In the genomic region with DNA sequence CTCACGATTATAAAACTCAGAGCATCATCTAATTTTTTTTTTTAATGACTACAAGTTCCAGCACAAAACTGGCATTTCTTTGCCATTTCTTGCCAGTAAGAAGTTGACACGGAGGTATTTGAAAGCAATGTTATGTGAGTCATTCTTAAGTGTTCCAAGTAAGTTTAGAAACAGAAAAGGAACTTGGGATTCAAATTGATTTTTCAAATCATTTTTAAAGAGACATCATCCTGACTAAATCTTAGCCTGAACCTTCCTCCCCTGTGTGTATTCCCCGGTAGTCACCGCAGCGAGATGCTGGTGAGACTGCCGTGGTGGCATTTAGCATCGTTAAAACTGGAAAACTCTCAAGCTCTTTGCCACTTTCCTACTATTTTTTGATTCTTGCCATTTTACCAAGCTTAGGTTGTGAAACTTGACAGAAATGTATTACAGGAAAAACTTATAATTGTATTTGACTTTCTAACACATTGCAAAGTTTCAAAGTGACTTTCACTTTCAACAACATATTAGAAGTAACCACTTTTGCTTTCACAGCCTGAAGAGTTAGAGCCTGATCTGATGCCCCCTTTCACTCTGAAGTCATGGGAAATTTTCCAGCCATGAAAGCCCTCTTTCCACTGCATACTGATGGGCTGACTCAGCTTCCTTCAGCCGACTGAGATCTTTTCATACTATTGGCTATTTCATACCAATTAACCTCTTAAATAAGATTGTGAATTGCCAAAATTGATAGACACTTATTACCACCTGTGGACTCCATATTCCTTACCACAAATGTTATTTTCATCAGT, we compare ENCODE assay signal across 8 cellular contexts.
DNase-seq lines count a peak whose midpoint lies in the region; ATAC-seq lines count a peak whose summit lies in the region.

No MANE protein-coding gene starts in this region.

- ATAC-seq in Right ventricle myocardium inferior (peak; percentile 65), HG03159 (IDR thresholded peaks at IDR 0.05; ENCODE audit: unreplicated experiment) (peak; percentile 85), Right ventricle myocardium superior (ENCODE audit: poor library complexity) (peak; percentile 53)
- peak; percentile 87 for ATAC-seq in activated CD8-positive, alpha-beta T cell treated with anti-CD3 and anti-CD28 coated beads, Interleukin-2, amount 10 ng/mL, durations not matched to agents 7 days and 5 days

- peaks cover 20% of the 10 kb centered on the region for H3K4me1 Mint-ChIP-seq in activated CD8-positive, alpha-beta T cell treated with anti-CD3 and anti-CD28 coated beads, Interleukin-2, amount 10 ng/mL, durations not matched to agents 7 days and 5 days (ENCODE audit: low read depth)

- intact Hi-C loops in Right ventricle myocardium inferior (cut with DNase I) (no loop called here), cardiac septum (cut with DNase I) (no loop called here), Right ventricle myocardium superior (cut with DNase I) (no loop called here)

- POLR2A ChIA-PET in activated CD8-positive, alpha-beta T cell treated with anti-CD3 and anti-CD28 coated beads, Interleukin-2, amount 10 ng/mL, durations not matched to agents 7 days and 5 days (lab: Charles Lee) = no interaction called here

- H3K27ac Mint-ChIP-seq in activated CD8-positive, alpha-beta T cell treated with anti-CD3 and anti-CD28 coated beads, Interleukin-2, amount 10 ng/mL, durations not matched to agents 7 days and 5 days = peak overlapping the region; percentile 90

- H3K9me3 Mint-ChIP-seq in activated CD8-positive, alpha-beta T cell treated with anti-CD3 and anti-CD28 coated beads, Interleukin-2, amount 10 ng/mL, durations not matched to agents 7 days and 5 days (ENCODE audit: insufficient read depth) = no peaks in the 10 kb centered on the region

- peaks cover 36% of the 10 kb centered on the region for H3K36me3 Mint-ChIP-seq in activated CD8-positive, alpha-beta T cell treated with anti-CD3 and anti-CD28 coated beads, Interleukin-2, amount 10 ng/mL, durations not matched to agents 7 days and 5 days (ENCODE audit: low read depth)

- CTCF ChIA-PET in activated CD8-positive, alpha-beta T cell treated with anti-CD3 and anti-CD28 coated beads, Interleukin-2, amount 10 ng/mL, durations not matched to agents 7 days and 5 days (lab: Charles Lee) = interaction anchor here (0.8 to 1.8 kb wide), 4 partner anchors 11 to 169 kb away, joined by 3 to 11 read pairs (median 3); no protein-coding TSS in a partner anchor

- peak overlapping the region; percentile 78 for H3K4me3 Mint-ChIP-seq in activated CD8-positive, alpha-beta T cell treated with anti-CD3 and anti-CD28 coated beads, Interleukin-2, amount 10 ng/mL, durations not matched to agents 7 days and 5 days

- DNase-seq in Right ventricle myocardium inferior (ENCODE audit: missing footprints) = no peak
- no peak for DNase-seq in cardiac septum (ENCODE audit: low spot score)
- peak; percentile 38 for DNase-seq in activated CD8-positive, alpha-beta T cell treated with anti-CD3 and anti-CD28 coated beads, Interleukin-2, amount 10 ng/mL, durations not matched to agents 7 days and 5 days
- no peak for DNase-seq in Right ventricle myocardium superior
- DNase-seq in stimulated activated CD4-positive, alpha-beta T cell treated with anti-CD3 and anti-CD28 coated beads, Interleukin-4, amount 100 ng/mL, for 1 hour = peak; percentile 19
- no peak for DNase-seq in DMS53 (lab: John Stamatoyannopoulos, UW)
- DNase-seq in GDM1 (lab: John Stamatoyannopoulos, UW) = no peak

- no peaks in the 10 kb centered on the region for H3K27me3 Mint-ChIP-seq in activated CD8-positive, alpha-beta T cell treated with anti-CD3 and anti-CD28 coated beads, Interleukin-2, amount 10 ng/mL, durations not matched to agents 7 days and 5 days (ENCODE audit: low read depth)

Comparison
In these comparisons a context has a peak if more than half of its experiments do, and no peak if none do; other contexts are left out.
1. DNase-seq: peak in activated CD8-positive, alpha-beta T cell treated with anti-CD3 and anti-CD28 coated beads, Interleukin-2, amount 10 ng/mL, durations not matched to agents 7 days and 5 days (single experiment) and stimulated activated CD4-positive, alpha-beta T cell treated with anti-CD3 and anti-CD28 coated beads, Interleukin-4, amount 100 ng/mL, for 1 hour (single experiment); none in Right ventricle myocardium inferior (single experiment), cardiac septum (single experiment), Right ventricle myocardium superior (single experiment), DMS53 (single experiment) and GDM1 (single experiment).
2. Peak in every context shown above with its lines, with median percentiles within 50 percentile points of each other: ATAC-seq.